In the genomic region with DNA sequence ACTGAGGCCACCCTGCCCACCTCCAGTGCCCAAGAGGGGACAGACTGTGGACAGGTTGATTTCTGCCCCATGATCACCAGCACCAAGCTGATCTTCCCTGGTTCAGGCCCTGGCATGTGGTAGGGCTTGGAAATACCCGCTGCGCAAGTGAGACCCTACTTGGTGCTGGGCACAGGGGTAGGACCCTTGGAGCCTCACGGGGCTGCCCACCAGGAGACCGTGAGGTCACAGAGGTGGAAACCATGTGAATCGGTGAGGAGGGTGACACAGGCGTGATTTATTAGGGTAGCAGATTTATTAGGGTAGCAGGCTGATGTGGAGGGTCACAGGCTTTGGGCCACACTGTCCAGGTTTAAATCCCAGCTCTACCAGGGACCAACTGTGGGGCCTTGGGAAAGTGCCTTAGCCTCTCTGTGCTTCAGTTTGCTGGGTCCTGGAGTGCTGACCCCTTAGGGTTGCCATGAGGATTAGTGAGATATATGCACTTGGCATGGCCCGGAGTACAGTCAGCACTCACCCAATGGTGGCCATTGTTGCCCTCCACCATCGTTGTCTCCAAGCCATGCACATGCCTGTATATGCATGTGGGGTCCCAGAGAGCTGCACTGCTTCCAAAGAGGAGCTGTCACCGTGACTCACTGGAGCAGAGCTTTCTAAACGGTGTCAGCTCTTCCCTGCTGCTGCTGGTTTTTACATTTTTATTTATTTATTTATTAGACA, we compare ENCODE assay signal across 1 cellular context.
TF ChIP-seq lines count a peak whose summit lies in the region.

No MANE protein-coding gene starts in this region.

TF ChIP-seq in HepG2, 621 proteins besides CTCF, POLR2A, EP300 and RAD21:
- TF ChIP-seq HNRNPL (IDR thresholded peaks at IDR 0.05; ENCODE audit: low read depth, low read length) = 0 out of 2 replicates have a peak, but pooled peaks have one; percentile 15
- no peak for TF ChIP-seq ZNF749 (CRISPR knock-in tag; IDR thresholded peaks at IDR 0.05; ENCODE audit: borderline replicate concordance)
- no peak for TF ChIP-seq TBX3 (IDR thresholded peaks at IDR 0.05; ENCODE audit: borderline replicate concordance)
- TF ChIP-seq NFATC3 (CRISPR knock-in tag; IDR thresholded peaks at IDR 0.05) = no peak
- TF ChIP-seq, protein P1, sequence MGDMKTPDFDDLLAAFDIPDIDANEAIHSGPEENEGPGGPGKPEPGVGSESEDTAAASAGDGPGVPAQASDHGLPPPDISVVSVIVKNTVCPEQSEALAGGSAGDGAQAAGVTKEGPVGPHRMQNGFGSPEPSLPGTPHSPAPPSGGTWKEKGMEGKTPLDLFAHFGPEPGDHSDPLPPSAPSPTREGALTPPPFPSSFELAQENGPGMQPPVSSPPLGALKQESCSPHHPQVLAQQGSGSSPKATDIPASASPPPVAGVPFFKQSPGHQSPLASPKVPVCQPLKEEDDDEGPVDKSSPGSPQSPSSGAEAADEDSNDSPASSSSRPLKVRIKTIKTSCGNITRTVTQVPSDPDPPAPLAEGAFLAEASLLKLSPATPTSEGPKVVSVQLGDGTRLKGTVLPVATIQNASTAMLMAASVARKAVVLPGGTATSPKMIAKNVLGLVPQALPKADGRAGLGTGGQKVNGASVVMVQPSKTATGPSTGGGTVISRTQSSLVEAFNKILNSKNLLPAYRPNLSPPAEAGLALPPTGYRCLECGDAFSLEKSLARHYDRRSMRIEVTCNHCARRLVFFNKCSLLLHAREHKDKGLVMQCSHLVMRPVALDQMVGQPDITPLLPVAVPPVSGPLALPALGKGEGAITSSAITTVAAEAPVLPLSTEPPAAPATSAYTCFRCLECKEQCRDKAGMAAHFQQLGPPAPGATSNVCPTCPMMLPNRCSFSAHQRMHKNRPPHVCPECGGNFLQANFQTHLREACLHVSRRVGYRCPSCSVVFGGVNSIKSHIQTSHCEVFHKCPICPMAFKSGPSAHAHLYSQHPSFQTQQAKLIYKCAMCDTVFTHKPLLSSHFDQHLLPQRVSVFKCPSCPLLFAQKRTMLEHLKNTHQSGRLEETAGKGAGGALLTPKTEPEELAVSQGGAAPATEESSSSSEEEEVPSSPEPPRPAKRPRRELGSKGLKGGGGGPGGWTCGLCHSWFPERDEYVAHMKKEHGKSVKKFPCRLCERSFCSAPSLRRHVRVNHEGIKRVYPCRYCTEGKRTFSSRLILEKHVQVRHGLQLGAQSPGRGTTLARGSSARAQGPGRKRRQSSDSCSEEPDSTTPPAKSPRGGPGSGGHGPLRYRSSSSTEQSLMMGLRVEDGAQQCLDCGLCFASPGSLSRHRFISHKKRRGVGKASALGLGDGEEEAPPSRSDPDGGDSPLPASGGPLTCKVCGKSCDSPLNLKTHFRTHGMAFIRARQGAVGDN (CRISPR knock-in tag; IDR thresholded peaks at IDR 0.05) = 0 out of 2 replicates have a peak, but pooled peaks have one; percentile 15
- TF ChIP-seq ZNF768 (CRISPR knock-in tag; IDR thresholded peaks at IDR 0.05) = peak; percentile 77
- TF ChIP-seq CCAR2 (optimal IDR thresholded peaks at IDR 0.05; ENCODE audit: low read depth, low read length) = no peak
- no peak for TF ChIP-seq CBX2 (IDR thresholded peaks at IDR 0.05; ENCODE audit: low read depth, low read length)
- TF ChIP-seq CBX2 (CRISPR knock-in tag; IDR thresholded peaks at IDR 0.05; ENCODE audit: low read depth) = no peak
- TF ChIP-seq SMAD1 (CRISPR knock-in tag; IDR thresholded peaks at IDR 0.05; ENCODE audit: borderline replicate concordance, low read depth) = no peak
- TF ChIP-seq RORA (CRISPR knock-in tag; IDR thresholded peaks at IDR 0.05) = no peak
- no peak for TF ChIP-seq ZNF12 (CRISPR knock-in tag; IDR thresholded peaks at IDR 0.05)
- no peak for TF ChIP-seq ZZZ3 (CRISPR knock-in tag; IDR thresholded peaks at IDR 0.05; ENCODE audit: borderline replicate concordance)
- TF ChIP-seq ZNF160 (CRISPR knock-in tag; IDR thresholded peaks at IDR 0.05) = no peak
- TF ChIP-seq HOXA7 (CRISPR knock-in tag; IDR thresholded peaks at IDR 0.05) = no peak
